9 cellular contexts compared by ENCODE assay signal in the genomic region with DNA sequence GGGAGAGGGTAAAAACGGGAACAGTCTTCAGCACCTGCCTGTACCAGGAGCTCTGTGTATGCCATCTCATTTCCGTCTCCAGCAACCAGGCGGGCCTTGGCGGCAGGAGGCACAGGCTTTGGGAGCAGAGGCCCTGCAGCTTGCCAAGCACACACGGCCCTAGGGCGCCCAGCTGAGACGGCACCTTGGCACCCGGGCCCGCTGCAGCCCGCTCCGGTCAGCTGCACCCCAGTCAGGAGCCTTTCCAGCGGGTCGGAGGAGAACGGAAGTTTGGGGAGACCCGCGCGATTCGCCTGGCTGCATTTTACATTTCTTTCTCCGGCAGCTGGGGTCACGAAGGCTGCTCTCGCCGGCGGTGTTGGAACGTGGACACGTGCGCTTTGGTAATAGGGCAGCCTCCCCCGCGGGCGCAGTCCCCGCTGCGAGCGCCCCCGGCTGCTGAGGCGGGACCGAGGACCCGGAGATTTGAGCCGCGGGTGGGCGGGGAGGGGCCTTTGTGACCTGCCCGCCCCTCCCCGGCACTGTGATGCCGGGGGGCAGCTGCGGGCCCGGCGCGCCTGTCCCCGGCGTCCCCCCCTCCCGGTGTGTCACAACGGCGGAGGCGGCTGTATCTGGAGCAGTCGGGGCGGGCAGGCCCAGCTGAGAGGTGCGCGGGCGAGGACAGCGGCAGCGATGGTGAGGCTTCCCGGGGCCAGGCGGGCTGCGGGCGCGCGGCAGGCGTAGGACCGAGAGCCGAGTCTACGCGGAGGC. TPM values are rescaled to one million over a fixed set of nuclear protein-coding genes. Genes with fewer than 3 reads are reported as not detected.
A peak's percentile ranks its signal among the peaks of the same experiment; 100 is the strongest.
DNase-seq lines count a peak whose midpoint lies in the region; ATAC-seq, FAIRE-seq and TF ChIP-seq lines count a peak whose summit lies in the region.
"Had no signal": no experiment of that assay in that cellular context is flagged by ENCODE, and none has a peak within 500 bp of the region (broad histone marks: within the 10 kb centered on the region; RNA-seq: fewer than 3 reads in every experiment).

A gene (plus strand): TSS at position 616 of the 750 bp plus-strand sequence. CDS start 57 bp downstream, at position 673.

- 0 to 1% methylated on average over 61 to 70 of the region's 70 CpGs for WGBS in heart right ventricle, 2 donors

- DNase-seq in NCI-H69 (lab: John Stamatoyannopoulos, UW) (peak; percentile 92), heart right ventricle (peak in 1 of 2 donors; percentile 59), posterior cingulate gyrus (peak in 9 of 10 donors; percentile 26 to 95 (median 77)), D721Med (ENCODE audit: insufficient read length, low spot score) (no peak), NCI-H187 (lab: John Stamatoyannopoulos, UW) (no peak)
- peak; percentile 53 for DNase-seq in activated naive CD8-positive, alpha-beta T cell treated with anti-CD3 and anti-CD28 coated beads for 36 hours

- H3K27ac Mint-ChIP-seq in activated naive CD8-positive, alpha-beta T cell treated with anti-CD3 and anti-CD28 coated beads for 36 hours = no peak within 1 kb of the TSS

- ATAC-seq in GM21723 (IDR thresholded peaks at IDR 0.05; ENCODE audit: unreplicated experiment) (peak; percentile 52), heart right ventricle (peak; percentile 56 to 79 (median 68))
- ATAC-seq: HCT116 had no signal

- peaks cover 45 to 61% (median 59%) of the 10 kb centered on the region in 10 experiments for H3K4me1 ChIP-seq in BLaER1 treated with 17β-estradiol and CSF1 and Interleukin-3, amounts not matched to agents 10 nM and 100 nM
- H3K4me1 ChIP-seq in heart right ventricle = peaks cover 4 to 56% (median 32%) of the 10 kb centered on the region in 9 donors

- peaks cover 30 to 40% (median 38%) of the 10 kb centered on the region in 11 experiments for H3K9me3 ChIP-seq in BLaER1 treated with 17β-estradiol and CSF1 and Interleukin-3, amounts not matched to agents 10 nM and 100 nM (replicated peaks in 1 of 11)
- no peaks in the 10 kb centered on the region for H3K9me3 ChIP-seq in heart right ventricle

- H4K20me1 ChIP-seq in BLaER1 treated with 17β-estradiol and CSF1 and Interleukin-3, amounts not matched to agents 10 nM and 100 nM = peaks cover 30 to 62% (median 52%) of the 10 kb centered on the region in 11 experiments; a peak in 21 of 22 replicates

- no peak for FAIRE-seq in D721Med (lab: Jason Lieb, UNC)

- H3K4me2 ChIP-seq in BLaER1 treated with 17β-estradiol and CSF1 and Interleukin-3, amounts not matched to agents 10 nM and 100 nM = peak within 1 kb of the TSS; percentile 85 to 98 (median 96)

- intact Hi-C loops in heart right ventricle (cut with DNase I) (loop anchor here in 1 of 10 donors (2.0 kb wide), 1 partner anchor 18 kb away; no protein-coding TSS in a partner anchor), posterior cingulate gyrus (cut with DNase I) (no loop called here)

- peak in 1 of 9 donors; percentile 18 for TF ChIP-seq CTCF in heart right ventricle (IDR thresholded peaks at IDR 0.05)
- no peak for TF ChIP-seq CTCF in D721Med (IDR thresholded peaks at IDR 0.05; ENCODE audit: insufficient read depth, missing control alignments)

- H3K4me1 Mint-ChIP-seq in activated naive CD8-positive, alpha-beta T cell treated with anti-CD3 and anti-CD28 coated beads for 36 hours = peaks cover 30% of the 10 kb centered on the region

- H3K36me3 Mint-ChIP-seq in activated naive CD8-positive, alpha-beta T cell treated with anti-CD3 and anti-CD28 coated beads for 36 hours = peaks cover 23% of the 10 kb centered on the region

- peak within 1 kb of the TSS; percentile 7 to 80 (median 56); a peak in 19 of 22 replicates for H3K9ac ChIP-seq in BLaER1 treated with 17β-estradiol and CSF1 and Interleukin-3, amounts not matched to agents 10 nM and 100 nM

- peaks cover 23 to 99% (median 49%) of the 10 kb centered on the region in 11 experiments for H3K27me3 ChIP-seq in BLaER1 treated with 17β-estradiol and CSF1 and Interleukin-3, amounts not matched to agents 10 nM and 100 nM
- peaks cover 0 to 64% (median 5%) of the 10 kb centered on the region in 7 donors for H3K27me3 ChIP-seq in heart right ventricle

- peak within 1 kb of the TSS in 8 of 11 experiments; percentile 11 to 71 (median 53); a peak in 14 of 22 replicates for H3K27ac ChIP-seq in BLaER1 treated with 17β-estradiol and CSF1 and Interleukin-3, amounts not matched to agents 10 nM and 100 nM
- peak within 1 kb of the TSS; percentile 76 to 94 (median 90) for H3K27ac ChIP-seq in heart right ventricle

- peaks cover 70% of the 10 kb centered on the region for H3K27me3 Mint-ChIP-seq in activated naive CD8-positive, alpha-beta T cell treated with anti-CD3 and anti-CD28 coated beads for 36 hours

- peaks cover 12% of the 10 kb centered on the region for H3K9me3 Mint-ChIP-seq in activated naive CD8-positive, alpha-beta T cell treated with anti-CD3 and anti-CD28 coated beads for 36 hours

- H3K36me3 ChIP-seq in BLaER1 treated with 17β-estradiol and CSF1 and Interleukin-3, amounts not matched to agents 10 nM and 100 nM = peaks cover 0 to 8% (median 6%) of the 10 kb centered on the region in 11 experiments; a peak in 10 of 22 replicates
- no peaks in the 10 kb centered on the region for H3K36me3 ChIP-seq in heart right ventricle

- peak within 1 kb of the TSS; percentile 43 to 66 (median 54) for H3K4me3 ChIP-seq in BLaER1 treated with 17β-estradiol and CSF1 and Interleukin-3, amounts not matched to agents 10 nM and 100 nM
- peak within 1 kb of the TSS; percentile 39 to 64 (median 56) for H3K4me3 ChIP-seq in heart right ventricle

- peak within 1 kb of the TSS; percentile 56 for H3K4me3 Mint-ChIP-seq in activated naive CD8-positive, alpha-beta T cell treated with anti-CD3 and anti-CD28 coated beads for 36 hours

RNA-seq across cellular contexts. Expression of the gene that starts here (rescaled TPM):
- total RNA-seq in activated naive CD8-positive, alpha-beta T cell treated with anti-CD3 and anti-CD28 coated beads for 36 hours = 1 to 10 TPM; 1.2 to 1.5 TPM
- total RNA-seq in heart right ventricle = 100 to 1,000 TPM in 7 of 10 donors, 10 to 100 TPM in 3; 71.8 to 183 (median 109) TPM
- polyA plus RNA-seq in heart right ventricle = 100 to 1,000 TPM in 1 of 2 donors, 10 to 100 TPM in 1; 44.9 to 138 TPM

Comparison
In these comparisons a context has a peak if more than half of its experiments do, and no peak if none do; other contexts are left out.
1. RNA of the gene that starts here (total RNA-seq): 71.8 to 183 TPM in heart right ventricle; 1.2 to 1.5 TPM in activated naive CD8-positive, alpha-beta T cell treated with anti-CD3 and anti-CD28 coated beads for 36 hours; every median in the first group is over 10 times any median in the second.
2. DNase-seq: peak in NCI-H69 (single experiment), activated naive CD8-positive, alpha-beta T cell treated with anti-CD3 and anti-CD28 coated beads for 36 hours (single experiment) and posterior cingulate gyrus (9 of 10); none in D721Med (single experiment) and NCI-H187 (0 of 2).